ENCODE assay signal across 1 cellular context in the genomic region with DNA sequence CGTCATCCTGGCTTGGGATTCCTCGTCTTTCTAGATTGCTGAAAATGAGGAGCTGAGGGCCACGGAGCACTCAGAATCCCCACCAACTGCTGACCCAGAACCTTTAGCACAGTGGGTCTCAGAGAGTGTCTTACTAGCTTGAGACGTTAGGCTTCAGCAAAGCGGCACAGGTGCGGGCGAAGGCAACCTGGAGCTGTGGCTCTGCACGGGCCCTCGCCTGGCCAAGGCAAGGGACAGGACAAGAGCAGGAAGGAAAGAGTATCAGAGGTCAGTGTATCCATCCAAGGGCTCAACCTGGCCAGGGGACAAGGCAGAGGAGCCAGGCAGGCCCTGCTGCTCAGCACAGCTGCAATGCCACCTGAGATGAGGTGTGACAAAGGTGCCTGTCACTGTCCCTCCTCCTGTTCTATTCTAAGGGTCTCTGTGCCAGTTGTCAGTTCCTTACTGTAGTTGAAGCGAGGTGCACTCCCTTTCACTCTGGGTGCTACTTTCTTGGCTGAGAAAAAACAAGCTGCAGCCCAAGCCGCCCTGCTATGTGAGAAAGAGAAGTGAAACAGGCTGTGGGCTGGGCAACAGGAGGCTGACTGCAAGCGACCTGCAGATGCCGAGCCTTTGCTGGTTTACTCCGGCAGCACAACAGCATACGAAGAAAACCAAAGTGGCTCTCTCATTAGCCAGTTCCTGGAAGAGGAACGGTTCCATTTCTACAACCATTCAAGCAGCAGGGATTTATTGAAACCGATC.
TF ChIP-seq lines count a peak whose summit lies in the region.

No MANE protein-coding gene starts in this region.

TF ChIP-seq in GM23338, 12 proteins besides CTCF, POLR2A, EP300 and RAD21 (continued from another document):
- TF ChIP-seq ZNF462 (CRISPR knock-in tag; IDR thresholded peaks at IDR 0.05) (no peak), STAT1 (IDR thresholded peaks at IDR 0.05; ENCODE audit: unreplicated experiment) (no peak), CREB1 (CRISPR knock-in tag; IDR thresholded peaks at IDR 0.05; ENCODE audit: low read depth) (no peak), NANOG (IDR thresholded peaks at IDR 0.05; ENCODE audit: borderline replicate concordance) (no peak), ZNF114 (CRISPR knock-in tag; IDR thresholded peaks at IDR 0.05) (no peak), REST (IDR thresholded peaks at IDR 0.05; ENCODE audit: unreplicated experiment) (no peak), EZH2phosphoT487 (IDR thresholded peaks at IDR 0.05; ENCODE audit: unreplicated experiment) (no peak), POLR2AphosphoS5 (IDR thresholded peaks at IDR 0.05; ENCODE audit: low read depth) (no peak), EZH2 (IDR thresholded peaks at IDR 0.05; ENCODE audit: low read depth, unreplicated experiment) (no peak)
- TF ChIP-seq, protein P1, sequence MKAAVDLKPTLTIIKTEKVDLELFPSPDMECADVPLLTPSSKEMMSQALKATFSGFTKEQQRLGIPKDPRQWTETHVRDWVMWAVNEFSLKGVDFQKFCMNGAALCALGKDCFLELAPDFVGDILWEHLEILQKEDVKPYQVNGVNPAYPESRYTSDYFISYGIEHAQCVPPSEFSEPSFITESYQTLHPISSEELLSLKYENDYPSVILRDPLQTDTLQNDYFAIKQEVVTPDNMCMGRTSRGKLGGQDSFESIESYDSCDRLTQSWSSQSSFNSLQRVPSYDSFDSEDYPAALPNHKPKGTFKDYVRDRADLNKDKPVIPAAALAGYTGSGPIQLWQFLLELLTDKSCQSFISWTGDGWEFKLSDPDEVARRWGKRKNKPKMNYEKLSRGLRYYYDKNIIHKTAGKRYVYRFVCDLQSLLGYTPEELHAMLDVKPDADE (IDR thresholded peaks at IDR 0.05), result no peak
